In the genomic region with DNA sequence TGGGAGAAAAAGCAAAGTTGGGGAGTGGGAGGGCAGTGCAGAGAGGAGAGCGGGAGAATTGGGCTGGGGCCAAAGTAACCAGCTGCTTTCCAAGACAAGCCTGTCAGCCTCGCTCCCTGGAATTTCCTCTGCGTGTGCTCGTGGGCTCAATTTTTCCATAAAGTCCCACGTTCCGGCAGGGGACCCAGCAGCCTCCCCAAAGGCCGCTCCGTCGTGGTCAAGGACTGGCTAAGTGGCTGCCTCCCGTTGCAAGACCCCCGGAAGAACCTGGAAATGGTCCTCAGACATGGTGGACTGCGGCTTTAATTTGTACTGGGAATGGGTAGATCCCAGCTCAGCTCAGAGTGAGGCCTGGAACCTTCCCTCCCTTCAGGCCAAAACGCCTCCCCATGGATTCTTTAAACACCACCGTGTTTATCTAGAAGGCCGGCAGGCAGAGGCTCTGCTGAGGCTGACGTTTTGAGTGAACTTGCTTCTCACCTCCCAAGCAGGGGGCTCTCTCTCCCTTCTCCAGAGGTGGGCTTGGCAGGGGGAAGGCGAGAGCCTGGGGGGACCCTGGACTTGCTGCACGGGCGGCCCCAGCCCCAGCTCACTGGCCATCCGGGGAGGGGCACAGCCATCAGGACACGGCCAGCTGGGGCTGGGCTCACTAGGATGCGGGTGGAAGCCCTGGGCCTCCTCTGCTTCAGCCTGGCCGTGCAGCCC, we compare ENCODE assay signal across 13 cellular contexts.
A peak's percentile ranks its signal among the peaks of the same experiment; 100 is the strongest.
DNase-seq lines count a peak whose midpoint lies in the region; ATAC-seq and TF ChIP-seq lines count a peak whose summit lies in the region.
"Had no signal": no experiment of that assay in that cellular context is flagged by ENCODE, and none has a peak within 500 bp of the region (broad histone marks: within the 10 kb centered on the region; RNA-seq: fewer than 3 reads in every experiment).

No MANE protein-coding gene starts in this region.

- H3K36me3 ChIP-seq in RWPE2 (ENCODE audit: low read depth) (no peaks in the 10 kb centered on the region), fibroblast of lung (ENCODE audit: control insufficient read depth, insufficient read depth, low read length) (no peaks in the 10 kb centered on the region), right lobe of liver (no peaks in the 10 kb centered on the region), testis (ENCODE audit: low read depth, missing control alignments) (no peaks in the 10 kb centered on the region)

- intact Hi-C loops in right lobe of liver (cut with DNase I) (no loop called here), testis (cut with DNase I; ENCODE audit: low total_unique reads) (no loop called here)

- DNase-seq in RWPE2 (ENCODE audit: low spot score), result peak; percentile 37
- peak; percentile 49 to 70 for DNase-seq in fibroblast of lung (ENCODE audit: low read depth in 2 of 2)
- no peak for DNase-seq in right lobe of liver
- DNase-seq in testis, result peak; percentile 23
- DNase-seq in epidermal melanocyte (ENCODE audit: insufficient read length, low spot score), result no peak
- DNase-seq in NCI-H82 (lab: John Stamatoyannopoulos, UW), result no peak
- DNase-seq: activated CD4-positive, alpha-beta T cell treated with anti-CD3 and anti-CD28 coated beads for 4 hours; CD4-positive, alpha-beta memory T cell; cortex of kidney; GOT3; NCI-H1436 treated with DMSO at 0.1 percent for 48 hours had no signal

- no peaks in the 10 kb centered on the region for H3K79me2 ChIP-seq in fibroblast of lung (ENCODE audit: control insufficient read depth, insufficient read depth, low read length)

- H3K4me2 ChIP-seq in fibroblast of lung (ENCODE audit: extremely low read depth, insufficient read depth, low read length), result peak overlapping the region; percentile 37

- no peak for TF ChIP-seq POLR2A in right lobe of liver (IDR thresholded peaks at IDR 0.05)
- no peak for TF ChIP-seq POLR2A in testis (IDR thresholded peaks at IDR 0.05)

- ATAC-seq in RWPE2 (ENCODE audit: low read depth) (no peak), right lobe of liver (peak in 3 of 4 donors; percentile 18 to 27 (median 19)), HG02759 (IDR thresholded peaks at IDR 0.05; ENCODE audit: unreplicated experiment) (no peak), GM18520 (IDR thresholded peaks at IDR 0.05; ENCODE audit: unreplicated experiment) (no peak)

- H3K9ac ChIP-seq in fibroblast of lung (ENCODE audit: insufficient read depth, low read length), result no peak overlapping the region

- H3K27me3 ChIP-seq in RWPE2 (ENCODE audit: insufficient read depth, poor library complexity, severe bottlenecking) (no peaks in the 10 kb centered on the region), fibroblast of lung (ENCODE audit: control insufficient read depth, insufficient read depth, low read length) (peaks cover 2% of the 10 kb centered on the region), right lobe of liver (no peaks in the 10 kb centered on the region), testis (no peaks in the 10 kb centered on the region)

- H3K27ac ChIP-seq in RWPE2 (ENCODE audit: poor library complexity, severe bottlenecking) (no peak overlapping the region), fibroblast of lung (ENCODE audit: insufficient read depth, low read length) (no peak overlapping the region), right lobe of liver (peak overlapping the region in 2 of 3 donors; percentile 56 to 63), testis (peak overlapping the region; percentile 72 to 76)

- WGBS in right lobe of liver (ENCODE audit: insufficient coverage, low coverage, low lambda C conversion rate, missing lambda C conversion rate), result 39% methylated on average over 13 of the region's 23 CpGs
- 35 to 52% methylated on average over 10 to 23 of the region's 23 CpGs for WGBS in testis, 2 donors

- H3K4me1 ChIP-seq in RWPE2 (ENCODE audit: insufficient read depth, poor library complexity, severe bottlenecking) (peaks cover 9% of the 10 kb centered on the region), fibroblast of lung (ENCODE audit: control insufficient read depth, extremely low read depth, insufficient read depth, low read length) (peaks cover 2% of the 10 kb centered on the region), right lobe of liver (no peaks in the 10 kb centered on the region), testis (peaks cover 26% of the 10 kb centered on the region)

- no peak for TF ChIP-seq CTCF in RWPE2 (IDR thresholded peaks at IDR 0.05; ENCODE audit: poor library complexity, severe bottlenecking)
- no peak for TF ChIP-seq CTCF in fibroblast of lung (conservative IDR thresholded peaks at IDR 0.05 in 1 of 2, IDR thresholded peaks at IDR 0.05 in 1 of 2; ENCODE audit: low read depth in 1 of 2, low read length in 2 of 2)
- no peak for TF ChIP-seq CTCF in right lobe of liver (IDR thresholded peaks at IDR 0.05)
- no peak for TF ChIP-seq CTCF in testis (IDR thresholded peaks at IDR 0.05)

- H3K4me3 ChIP-seq in RWPE2 (ENCODE audit: severe bottlenecking) (no peak overlapping the region), fibroblast of lung (replicated peaks in 1 of 4; ENCODE audit: control extremely low read depth in 1 of 4, insufficient read depth in 1 of 4, low read depth in 3 of 4, low read length in 4 of 4) (no peak overlapping the region), right lobe of liver (no peak overlapping the region), testis (no peak overlapping the region)

- H3K9me3 ChIP-seq in RWPE2 (ENCODE audit: severe bottlenecking), result no peaks in the 10 kb centered on the region
- H3K9me3 ChIP-seq in fibroblast of lung (ENCODE audit: control insufficient read depth, insufficient read depth, low read depth, low read length), result no peaks in the 10 kb centered on the region
- no peaks in the 10 kb centered on the region for H3K9me3 ChIP-seq in right lobe of liver
- H3K9me3 ChIP-seq in testis, result no peaks in the 10 kb centered on the region

- H2AFZ ChIP-seq in fibroblast of lung (ENCODE audit: low read length), result peak overlapping the region; percentile 77

- no peaks in the 10 kb centered on the region for H4K20me1 ChIP-seq in fibroblast of lung (ENCODE audit: control insufficient read depth, extremely low read depth, insufficient read depth, low read length)

Comparison
In these comparisons a context has a peak if more than half of its experiments do, and no peak if none do; other contexts are left out.
1. ATAC-seq: peak in right lobe of liver (3 of 4); none in RWPE2 (single experiment), HG02759 (single experiment) and GM18520 (single experiment).
2. DNase-seq: peak in RWPE2 (single experiment), fibroblast of lung (2 of 2) and testis (single experiment); none in right lobe of liver (0 of 3), epidermal melanocyte (single experiment) and NCI-H82 (single experiment).
3. H3K27ac ChIP-seq: peak in right lobe of liver (2 of 3) and testis (2 of 2); none in RWPE2 (single experiment) and fibroblast of lung (single experiment).